In the genomic region with DNA sequence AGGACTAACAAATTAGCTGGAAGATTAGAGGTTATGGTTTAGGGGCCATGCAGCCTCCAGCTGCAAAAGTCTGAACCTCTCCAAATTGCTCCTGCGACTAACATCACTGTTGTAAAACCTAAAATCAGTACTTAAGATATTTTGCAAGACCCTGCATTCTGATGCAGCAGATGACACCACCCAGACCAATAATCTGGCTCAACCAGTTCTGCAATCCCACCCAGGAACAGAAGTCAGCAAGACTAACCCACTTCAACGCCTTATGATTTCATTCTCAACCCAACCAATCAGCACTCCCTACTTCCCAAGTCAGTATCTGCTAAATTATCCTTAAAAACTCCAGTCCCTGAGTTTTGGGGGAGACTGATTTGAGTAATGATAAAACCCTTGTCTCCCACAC, we compare ENCODE assay signal across 19 cellular contexts.
"Had no signal": no experiment of that assay in that cellular context is flagged by ENCODE, and none has a peak within 500 bp of the region (broad histone marks: within the 10 kb centered on the region; RNA-seq: fewer than 3 reads in every experiment).

No MANE protein-coding gene starts in this region.

- H3K27me3 ChIP-seq: esophagus squamous epithelium, sigmoid colon, suprapubic skin had no signal

- H3K27ac Mint-ChIP-seq: activated CD8-positive, alpha-beta memory T cell treated with anti-CD3 and anti-CD28 coated beads, Interleukin-2, amount 10 ng/mL, durations not matched to agents 7 days and 5 days; activated naive CD4-positive, alpha-beta T cell treated with anti-CD3 and anti-CD28 coated beads, Interleukin-2, amount 50 U/mL, for 72 hours; brain had no signal

- H3K4me1 ChIP-seq: heart right ventricle, prostate gland, sigmoid colon had no signal

- H3K4me1 Mint-ChIP-seq: activated CD8-positive, alpha-beta memory T cell treated with anti-CD3 and anti-CD28 coated beads, Interleukin-2, amount 10 ng/mL, durations not matched to agents 7 days and 5 days had no signal

- H3K27ac ChIP-seq: esophagus squamous epithelium, heart right ventricle, prostate gland, sigmoid colon, suprapubic skin had no signal

- H3K4me3 ChIP-seq: esophagus squamous epithelium, heart right ventricle, prostate gland, sigmoid colon, suprapubic skin had no signal

- ATAC-seq: activated CD8-positive, alpha-beta memory T cell treated with anti-CD3 and anti-CD28 coated beads, Interleukin-2, amount 10 ng/mL, durations not matched to agents 7 days and 5 days; activated naive CD4-positive, alpha-beta T cell treated with anti-CD3 and anti-CD28 coated beads, Interleukin-2, amount 50 U/mL, for 72 hours; activated T-cell treated with anti-CD3 and anti-CD28 coated beads, Interleukin-2, amount 50 U/mL, for 4 hours; heart right ventricle had no signal

- DNase-seq: activated CD4-positive, alpha-beta T cell treated with anti-CD3 and anti-CD28 coated beads, Interleukin-2, amount 50 U/mL, for 48 hours; activated CD4-positive, CD25-positive, alpha-beta regulatory T cell treated with anti-CD3 and anti-CD28 coated beads, Interleukin-2, amount 50 U/mL, for 72 hours; activated CD8-positive, alpha-beta memory T cell treated with anti-CD3 and anti-CD28 coated beads, Interleukin-2, amount 10 ng/mL, durations not matched to agents 7 days and 5 days; activated effector memory CD4-positive, alpha-beta T cell treated with anti-CD3 and anti-CD28 coated beads, Interleukin-2, amount 50 U/mL, for 16 hours; activated T-cell treated with anti-CD3 and anti-CD28 coated beads, Interleukin-2, amount 50 U/mL, for 4 hours; amygdala; dermis blood vessel endothelial cell; esophagus squamous epithelium; foreskin melanocyte; heart right ventricle; kidney; midbrain; sigmoid colon; stimulated activated CD4-positive, alpha-beta T cell treated with anti-CD3 and anti-CD28 coated beads, Interleukin-12 subunit alpha, Interleukin-12 subunit beta, amount 100 ng/mL, for 4 hours; stimulated activated naive CD4-positive, alpha-beta T cell treated with Interleukin-2 at 50 U/mL for 16 hours had no signal

- H3K9me3 ChIP-seq: esophagus squamous epithelium, heart right ventricle, prostate gland, sigmoid colon, suprapubic skin had no signal

- H3K36me3 Mint-ChIP-seq: activated CD8-positive, alpha-beta memory T cell treated with anti-CD3 and anti-CD28 coated beads, Interleukin-2, amount 10 ng/mL, durations not matched to agents 7 days and 5 days; activated naive CD4-positive, alpha-beta T cell treated with anti-CD3 and anti-CD28 coated beads, Interleukin-2, amount 50 U/mL, for 72 hours; brain had no signal

- FAIRE-seq: kidney had no signal

- H3K27me3 Mint-ChIP-seq: activated CD8-positive, alpha-beta memory T cell treated with anti-CD3 and anti-CD28 coated beads, Interleukin-2, amount 10 ng/mL, durations not matched to agents 7 days and 5 days had no signal

- H3K36me3 ChIP-seq: esophagus squamous epithelium, heart right ventricle, prostate gland, sigmoid colon, suprapubic skin had no signal

- H3K4me3 Mint-ChIP-seq: activated CD8-positive, alpha-beta memory T cell treated with anti-CD3 and anti-CD28 coated beads, Interleukin-2, amount 10 ng/mL, durations not matched to agents 7 days and 5 days; activated T-cell treated with anti-CD3 and anti-CD28 coated beads, Interleukin-2, amount 50 U/mL, for 4 hours had no signal
